8 cellular contexts compared by ENCODE assay signal in genomic region chr4:1289232-1290164, GRCh38. TPM values are rescaled to one million over a fixed set of nuclear protein-coding genes. Genes with fewer than 3 reads are reported as not detected.
DNase-seq lines count a peak whose midpoint lies in the region; ATAC-seq, FAIRE-seq and TF ChIP-seq lines count a peak whose summit lies in the region.

TSS of gene MAEA (plus strand) at chr4:1289891. CDS start at chr4:1289914, 23 bp downstream.

- H3K9me3 Mint-ChIP-seq in activated naive CD8-positive, alpha-beta T cell treated with anti-CD3 and anti-CD28 coated beads, Interleukin-2, amount 50 U/mL, for 24 hours, result peaks cover 5% of the 10 kb centered on the region

- WGBS in pancreas, 2 donors, result 1 to 2% methylated on average over 82 to 95 of the region's 95 CpGs

- DNase-seq in GM12865 (ENCODE audit: low read depth), result peak; percentile 98
- peak; percentile 62 for DNase-seq in NCI-H1417 treated with DMSO at 0.1 percent for 48 hours (lab: John Stamatoyannopoulos, UW)
- DNase-seq in SW480 (ENCODE audit: low spot score), result peak; percentile 91
- DNase-seq in activated naive CD8-positive, alpha-beta T cell treated with anti-CD3 and anti-CD28 coated beads, Interleukin-2, amount 50 U/mL, for 24 hours, result peak; percentile 98
- peak; percentile 98 for DNase-seq in Right ventricle myocardium superior
- DNase-seq in pancreas, result peak; percentile 96 to 99 (median 98)
- DNase-seq in tibial artery, result peak; percentile 96 to 98

- peak; percentile 59 for FAIRE-seq in pancreas (lab: Jason Lieb, UNC)

- TF ChIP-seq CTCF in GM12865 (IDR thresholded peaks at IDR 0.05; ENCODE audit: insufficient read depth, low read depth, low read length, missing control alignments) (no peak), pancreas (IDR thresholded peaks at IDR 0.05) (no peak), tibial artery (IDR thresholded peaks at IDR 0.05) (no peak)

- peaks cover 42% of the 10 kb centered on the region for H3K4me1 Mint-ChIP-seq in activated naive CD8-positive, alpha-beta T cell treated with anti-CD3 and anti-CD28 coated beads, Interleukin-2, amount 50 U/mL, for 24 hours

- no peaks in the 10 kb centered on the region for H3K27me3 ChIP-seq in pancreas
- H3K27me3 ChIP-seq in tibial artery, result no peaks in the 10 kb centered on the region

- H3K9me3 ChIP-seq in pancreas (no peaks in the 10 kb centered on the region), tibial artery (no peaks in the 10 kb centered on the region)

- intact Hi-C loops in Right ventricle myocardium superior (cut with DNase I), result no loop called here
- intact Hi-C loops in pancreas (cut with DNase I), result no loop called here
- intact Hi-C loops in tibial artery (cut with DNase I; ENCODE audit: low total_unique reads), result loop anchor here (1.0 to 5.0 kb wide), 2 partner anchors 42 to 58 kb away; partner anchors contain the start of genes CTBP1 and UVSSA

- no peaks in the 10 kb centered on the region for H3K27me3 Mint-ChIP-seq in activated naive CD8-positive, alpha-beta T cell treated with anti-CD3 and anti-CD28 coated beads, Interleukin-2, amount 50 U/mL, for 24 hours

- H3K36me3 Mint-ChIP-seq in activated naive CD8-positive, alpha-beta T cell treated with anti-CD3 and anti-CD28 coated beads, Interleukin-2, amount 50 U/mL, for 24 hours (ENCODE audit: low read depth), result peaks cover 10% of the 10 kb centered on the region

- H3K27ac ChIP-seq in pancreas (peak within 1 kb of the TSS; percentile 80 to 89 (median 82)), tibial artery (peak within 1 kb of the TSS; percentile 77 to 80)

- peaks cover 16 to 34% (median 28%) of the 10 kb centered on the region in 3 donors for H3K4me1 ChIP-seq in pancreas
- H3K4me1 ChIP-seq in tibial artery, result peaks cover 4 to 51% (median 35%) of the 10 kb centered on the region in 4 donors

- ATAC-seq in HG02763 (IDR thresholded peaks at IDR 0.05; ENCODE audit: unreplicated experiment) (peak; percentile 97), Right ventricle myocardium superior (ENCODE audit: poor library complexity) (peak; percentile 97), pancreas (peak; percentile 96 to 97 (median 97))
- ATAC-seq in activated naive CD8-positive, alpha-beta T cell treated with anti-CD3 and anti-CD28 coated beads, Interleukin-2, amount 50 U/mL, for 24 hours, result peak; percentile 96

- H3K4me3 ChIP-seq in GM12865 (ENCODE audit: low read depth, low read length), result peak within 1 kb of the TSS; percentile 78
- peak within 1 kb of the TSS; percentile 77 to 98 (median 88) for H3K4me3 ChIP-seq in pancreas
- peak within 1 kb of the TSS; percentile 78 to 85 for H3K4me3 ChIP-seq in tibial artery

- peak within 1 kb of the TSS; percentile 86 for H3K27ac Mint-ChIP-seq in activated naive CD8-positive, alpha-beta T cell treated with anti-CD3 and anti-CD28 coated beads, Interleukin-2, amount 50 U/mL, for 24 hours

- peak within 1 kb of the TSS; percentile 95 for H3K4me3 Mint-ChIP-seq in activated naive CD8-positive, alpha-beta T cell treated with anti-CD3 and anti-CD28 coated beads, Interleukin-2, amount 50 U/mL, for 24 hours

- no peaks in the 10 kb centered on the region for H3K36me3 ChIP-seq in pancreas
- no peaks in the 10 kb centered on the region for H3K36me3 ChIP-seq in tibial artery

RNA-seq across cellular contexts. Expression of gene MAEA, which starts in this region (rescaled TPM):
- total RNA-seq in Right ventricle myocardium superior (50.3 TPM), pancreas (10 to 100 TPM; 28.6 to 33.0 (median 31.8) TPM)
- polyA plus RNA-seq in pancreas, result 10 to 100 TPM; 69.3 to 74.7 TPM

Comparison
In these comparisons a context has a peak if more than half of its experiments do, and no peak if none do; other contexts are left out.
1. Peak in every context shown above with its lines: DNase-seq, ATAC-seq, H3K4me3 ChIP-seq and H3K27ac ChIP-seq.